20 cellular contexts compared by ENCODE assay signal in genomic region chr15:77530576-77530975, GRCh38.
"Had no signal": no experiment of that assay in that cellular context is flagged by ENCODE, and none has a peak within 500 bp of the region (broad histone marks: within the 10 kb centered on the region; RNA-seq: fewer than 3 reads in every experiment).

No MANE protein-coding gene starts in this region.

- H3K36me3 ChIP-seq: lower lobe of right lung, neutrophil, suprapubic skin, upper lobe of left lung had no signal

- H3K27me3 ChIP-seq: suprapubic skin, upper lobe of left lung had no signal

- H3K9me3 Mint-ChIP-seq: activated naive CD4-positive, alpha-beta T cell treated with anti-CD3 and anti-CD28 coated beads, Interleukin-2, amount 10 ng/mL, durations not matched to agents 7 days and 5 days; activated T-cell treated with anti-CD3 and anti-CD28 coated beads, Interleukin-2, amount 50 U/mL, for 24 hours; dendritic cell treated with granulocyte-macrophage colony-stimulating factor and Interleukin-4, amounts not matched to agents 40 ng/mL and 50 ng/mL, for 4 days; immature natural killer cell; naive B cell had no signal

- H3K9ac ChIP-seq: parathyroid adenoma had no signal

- H3K27ac ChIP-seq: lower lobe of right lung, neutrophil, parathyroid adenoma, skin epidermis, suprapubic skin, upper lobe of left lung, VCaP had no signal

- ATAC-seq: left cardiac atrium; lower lobe of right lung; stimulated activated naive CD8-positive, alpha-beta T cell treated with anti-CD3 and anti-CD28 coated beads, Interleukin-15, Interleukin-2, amounts not matched to agents 100 U/mL and 50 U/mL, for 24 hours had no signal

- H3K36me3 Mint-ChIP-seq: activated naive CD4-positive, alpha-beta T cell treated with anti-CD3 and anti-CD28 coated beads, Interleukin-2, amount 10 ng/mL, durations not matched to agents 7 days and 5 days; immature natural killer cell; naive B cell had no signal

- H2AFZ ChIP-seq: parathyroid adenoma had no signal

- H3K4me1 Mint-ChIP-seq: activated naive CD4-positive, alpha-beta T cell treated with anti-CD3 and anti-CD28 coated beads, Interleukin-2, amount 10 ng/mL, durations not matched to agents 7 days and 5 days; immature natural killer cell had no signal

- H3K27ac Mint-ChIP-seq: activated naive CD4-positive, alpha-beta T cell treated with anti-CD3 and anti-CD28 coated beads, Interleukin-2, amount 10 ng/mL, durations not matched to agents 7 days and 5 days; activated T-cell treated with anti-CD3 and anti-CD28 coated beads, Interleukin-2, amount 50 U/mL, for 24 hours; dendritic cell treated with granulocyte-macrophage colony-stimulating factor and Interleukin-4, amounts not matched to agents 40 ng/mL and 50 ng/mL, for 4 days; immature natural killer cell had no signal

- DNase-seq: activated CD4-positive, alpha-beta T cell treated with anti-CD3 and anti-CD28 coated beads, Interleukin-2, amount 50 U/mL, for 48 hours; activated naive CD4-positive, alpha-beta T cell treated with anti-CD3 and anti-CD28 coated beads, Interleukin-2, amount 10 ng/mL, durations not matched to agents 7 days and 5 days; activated T-cell treated with anti-CD3 and anti-CD28 coated beads, Interleukin-2, amount 50 U/mL, for 24 hours; amygdala; effector memory CD4-positive, alpha-beta T cell; foreskin melanocyte; immature natural killer cell; lower lobe of right lung; naive B cell; stimulated activated CD4-positive, alpha-beta T cell treated with anti-CD3 and anti-CD28 coated beads, Interleukin-4, amount 100 ng/mL, for 4 hours; stimulated activated CD8-positive, alpha-beta memory T cell treated with anti-CD3 and anti-CD28 coated beads, Interleukin-4, amount 100 ng/mL, for 48 hours; stimulated activated naive CD8-positive, alpha-beta T cell treated with anti-CD3 and anti-CD28 coated beads, Interleukin-15, Interleukin-2, amounts not matched to agents 100 U/mL and 50 U/mL, for 24 hours had no signal

- H3K9me3 ChIP-seq: lower lobe of right lung, neutrophil, suprapubic skin, upper lobe of left lung had no signal

- H3K4me1 ChIP-seq: parathyroid adenoma had no signal

- H3K79me2 ChIP-seq: parathyroid adenoma had no signal

- H3K4me3 Mint-ChIP-seq: activated naive CD4-positive, alpha-beta T cell treated with anti-CD3 and anti-CD28 coated beads, Interleukin-2, amount 10 ng/mL, durations not matched to agents 7 days and 5 days; activated T-cell treated with anti-CD3 and anti-CD28 coated beads, Interleukin-2, amount 50 U/mL, for 24 hours; dendritic cell treated with granulocyte-macrophage colony-stimulating factor and Interleukin-4, amounts not matched to agents 40 ng/mL and 50 ng/mL, for 4 days; immature natural killer cell; naive B cell had no signal

- H3K4me3 ChIP-seq: lower lobe of right lung, skin epidermis, suprapubic skin, upper lobe of left lung had no signal
